Comparison of ENCODE assay signal across 12 cellular contexts in the genomic region with DNA sequence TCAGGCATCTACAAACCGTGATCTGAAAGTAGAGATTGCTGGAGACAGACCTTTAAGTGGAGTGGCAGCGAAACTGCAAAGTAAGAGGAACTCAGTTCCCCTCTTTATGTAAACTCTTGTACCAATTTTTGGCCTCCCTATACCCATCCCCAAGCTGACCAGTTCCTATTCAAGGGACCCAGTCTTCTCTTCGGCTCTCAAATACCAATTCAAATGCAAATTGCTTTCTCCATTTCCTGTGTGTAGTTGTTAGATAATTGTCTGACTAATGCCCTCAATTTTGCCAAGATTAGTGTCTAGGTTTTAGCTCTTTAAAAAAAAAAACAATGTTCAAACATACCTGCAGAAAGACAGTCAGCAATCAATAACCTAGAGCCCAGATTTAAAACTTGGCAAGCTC.
"Had no signal": no experiment of that assay in that cellular context is flagged by ENCODE, and none has a peak within 500 bp of the region (broad histone marks: within the 10 kb centered on the region; RNA-seq: fewer than 3 reads in every experiment).

No MANE protein-coding gene starts in this region.

- H3K27me3 ChIP-seq: spleen, upper lobe of left lung had no signal

- H3K36me3 ChIP-seq: spleen, thoracic aorta, upper lobe of left lung had no signal

- H3K4me3 ChIP-seq: lung, spleen, thoracic aorta, upper lobe of left lung had no signal

- H3K27ac ChIP-seq: spleen, thoracic aorta, upper lobe of left lung had no signal

- H3K4me1 ChIP-seq: spleen, upper lobe of left lung had no signal

- H3K9me3 ChIP-seq: spleen, thoracic aorta, upper lobe of left lung had no signal

- DNase-seq: activated CD4-positive, alpha-beta T cell treated with anti-CD3 and anti-CD28 coated beads, Interleukin-2, amount 50 U/mL, for 48 hours; activated gamma-delta T cell treated with Interleukin-2 at 50 U/mL for 16 hours; caudate nucleus; effector memory CD8-positive, alpha-beta T cell; left cardiac atrium; retina; spleen; stimulated activated naive B cell treated with anti-CD40 and anti-IgM and Interleukin-4, amounts not matched to agents 10 μg/mL and 1 μg/mL and 100 μg/mL, for 72 hours; upper lobe of left lung had no signal

- ATAC-seq: activated naive CD4-positive, alpha-beta T cell treated with anti-CD3 and anti-CD28 coated beads, Interleukin-2, amount 50 U/mL, for 72 hours; effector memory CD8-positive, alpha-beta T cell; left cardiac atrium; stimulated activated naive B cell treated with anti-CD40 and anti-IgM and Interleukin-4, amounts not matched to agents 10 μg/mL and 1 μg/mL and 100 μg/mL, for 72 hours had no signal
